ENCODE assay signal across 9 cellular contexts in the genomic region with DNA sequence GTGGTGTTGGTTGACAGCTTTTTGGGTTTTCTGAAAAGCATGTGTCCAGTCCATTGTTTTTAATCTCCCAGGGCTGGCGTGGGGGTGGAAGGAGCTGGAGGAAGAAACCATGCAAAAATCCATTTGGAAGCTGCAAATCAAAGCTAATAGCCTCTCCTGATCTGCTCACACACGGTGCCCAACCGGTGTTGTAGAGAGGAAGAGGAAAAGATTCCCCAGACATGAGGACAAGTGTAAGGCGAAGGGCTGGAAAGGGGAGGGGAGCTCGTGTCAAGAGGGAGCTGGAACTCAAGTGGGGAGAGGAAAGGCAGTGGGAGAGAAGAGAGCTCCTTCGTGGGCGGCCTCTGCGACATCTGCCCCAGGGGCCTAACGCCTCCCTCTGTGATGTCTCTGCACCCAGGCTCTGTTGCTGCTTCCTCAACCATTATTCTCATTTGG.
DNase-seq lines count a peak whose midpoint lies in the region; ATAC-seq, FAIRE-seq and TF ChIP-seq lines count a peak whose summit lies in the region.
"Had no signal": no experiment of that assay in that cellular context is flagged by ENCODE, and none has a peak within 500 bp of the region (broad histone marks: within the 10 kb centered on the region; RNA-seq: fewer than 3 reads in every experiment).

No MANE protein-coding gene starts in this region.

- H3K9me3 Mint-ChIP-seq in activated T-helper 1 cell treated with anti-CD3 and anti-CD28 coated beads, Interleukin-12 subunit alpha, Interleukin-12 subunit beta, Interleukin-2, Interleukin-4 antibody, amounts not matched to agents 30 ng/mL and 10 ng/mL and 1 ng/mL, durations not matched to agents 14 hours and 24 hours and 36 hours, result no peaks in the 10 kb centered on the region

- peaks cover 5% of the 10 kb centered on the region for H3K27me3 Mint-ChIP-seq in activated T-helper 1 cell treated with anti-CD3 and anti-CD28 coated beads, Interleukin-12 subunit alpha, Interleukin-12 subunit beta, Interleukin-2, Interleukin-4 antibody, amounts not matched to agents 30 ng/mL and 10 ng/mL and 1 ng/mL, durations not matched to agents 14 hours and 24 hours and 36 hours (ENCODE audit: insufficient read depth)

- peaks cover 84 to 94% of the 10 kb centered on the region in 2 donors for H3K4me1 ChIP-seq in kidney (ENCODE audit: control insufficient read depth in 1 of 2, insufficient read depth in 1 of 2, low read depth in 1 of 2, low read length in 2 of 2)
- H3K4me1 ChIP-seq in subcutaneous abdominal adipose tissue (ENCODE audit: control insufficient read depth in 5 of 5, insufficient read depth in 5 of 5, low read length in 5 of 5), result peaks cover 59 to 99% (median 93%) of the 10 kb centered on the region in 5 donors

- peak overlapping the region; percentile 26 to 48 for H3K4me3 ChIP-seq in kidney (ENCODE audit: low read length in 2 of 2)
- peak overlapping the region; percentile 1 to 42 (median 30) for H3K4me3 ChIP-seq in subcutaneous abdominal adipose tissue (ENCODE audit: low read depth in 1 of 5, low read length in 5 of 5)

- H3K27ac ChIP-seq in kidney (ENCODE audit: low read depth in 2 of 2, low read length in 2 of 2) (peak overlapping the region; percentile 98 to 99), subcutaneous abdominal adipose tissue (ENCODE audit: low read depth, low read length) (peak overlapping the region; percentile 94)

- H3K27me3 ChIP-seq in subcutaneous abdominal adipose tissue (ENCODE audit: control insufficient read depth in 5 of 5, insufficient read depth in 4 of 5, low read length in 5 of 5), result no peaks in the 10 kb centered on the region

- peak overlapping the region; percentile 18 to 86 for H3K9ac ChIP-seq in kidney (ENCODE audit: low read length in 2 of 2)
- H3K9ac ChIP-seq in subcutaneous abdominal adipose tissue (ENCODE audit: low read length in 5 of 5), result peak overlapping the region; percentile 42 to 66 (median 54)

- H3K9me3 ChIP-seq in kidney (ENCODE audit: control insufficient read depth in 1 of 2, low read length in 2 of 2) (no peaks in the 10 kb centered on the region), subcutaneous abdominal adipose tissue (ENCODE audit: control insufficient read depth in 5 of 5, low read length in 5 of 5) (no peaks in the 10 kb centered on the region)

- peak overlapping the region; percentile 97 for H3K27ac Mint-ChIP-seq in activated T-helper 1 cell treated with anti-CD3 and anti-CD28 coated beads, Interleukin-12 subunit alpha, Interleukin-12 subunit beta, Interleukin-2, Interleukin-4 antibody, amounts not matched to agents 30 ng/mL and 10 ng/mL and 1 ng/mL, durations not matched to agents 14 hours and 24 hours and 36 hours

- H3K36me3 ChIP-seq in kidney (ENCODE audit: control insufficient read depth in 1 of 2, insufficient read depth in 2 of 2, low read length in 2 of 2) (no peaks in the 10 kb centered on the region), subcutaneous abdominal adipose tissue (ENCODE audit: control insufficient read depth in 5 of 5, insufficient read depth in 5 of 5, low read length in 5 of 5) (no peaks in the 10 kb centered on the region)

- DNase-seq in NCI-H82 (lab: John Stamatoyannopoulos, UW), result peak; percentile 52
- no peak for DNase-seq in NCI-H82 treated with DMSO at 0.1 percent for 48 hours (lab: John Stamatoyannopoulos, UW; ENCODE audit: unreplicated experiment)
- no peak for DNase-seq in activated T-helper 1 cell treated with anti-CD3 and anti-CD28 coated beads, Interleukin-12 subunit alpha, Interleukin-12 subunit beta, Interleukin-2, Interleukin-4 antibody, amounts not matched to agents 30 ng/mL and 10 ng/mL and 1 ng/mL, durations not matched to agents 14 hours and 24 hours and 36 hours (ENCODE audit: low spot score)
- no peak for DNase-seq in kidney
- no peak for DNase-seq in activated CD8-positive, alpha-beta memory T cell treated with anti-CD3 and anti-CD28 coated beads, Interleukin-2, amount 50 U/mL, for 4 hours
- DNase-seq in posterior vena cava (ENCODE audit: low spot score), result no peak

- intact Hi-C loops in activated T-helper 1 cell treated with anti-CD3 and anti-CD28 coated beads, Interleukin-12 subunit alpha, Interleukin-12 subunit beta, Interleukin-2, Interleukin-4 antibody, amounts not matched to agents 30 ng/mL and 10 ng/mL and 1 ng/mL, durations not matched to agents 14 hours and 24 hours and 36 hours (cut with micrococcal nuclease), result no loop called here
- intact Hi-C loops in kidney (cut with DNase I), result loop anchor here (10.0 kb wide), 1 partner anchor 107 kb away; a partner anchor contains a TSS
- intact Hi-C loops in posterior vena cava (cut with DNase I), result loop anchor here (5.0 to 10.0 kb wide), 7 partner anchors 110 to 363 kb away; a partner anchor contains a TSS

- no peak for ATAC-seq in GM18868 (IDR thresholded peaks at IDR 0.05; ENCODE audit: unreplicated experiment)

- H3K4me1 Mint-ChIP-seq in activated T-helper 1 cell treated with anti-CD3 and anti-CD28 coated beads, Interleukin-12 subunit alpha, Interleukin-12 subunit beta, Interleukin-2, Interleukin-4 antibody, amounts not matched to agents 30 ng/mL and 10 ng/mL and 1 ng/mL, durations not matched to agents 14 hours and 24 hours and 36 hours (ENCODE audit: low read depth), result peaks cover 70% of the 10 kb centered on the region

- peaks cover 5% of the 10 kb centered on the region for H3K36me3 Mint-ChIP-seq in activated T-helper 1 cell treated with anti-CD3 and anti-CD28 coated beads, Interleukin-12 subunit alpha, Interleukin-12 subunit beta, Interleukin-2, Interleukin-4 antibody, amounts not matched to agents 30 ng/mL and 10 ng/mL and 1 ng/mL, durations not matched to agents 14 hours and 24 hours and 36 hours (ENCODE audit: low read depth)

- no peak for TF ChIP-seq CTCF in kidney (IDR thresholded peaks at IDR 0.05; ENCODE audit: borderline replicate concordance, extremely low read depth, insufficient read depth)

- peak overlapping the region; percentile 24 for H3K4me3 Mint-ChIP-seq in activated T-helper 1 cell treated with anti-CD3 and anti-CD28 coated beads, Interleukin-12 subunit alpha, Interleukin-12 subunit beta, Interleukin-2, Interleukin-4 antibody, amounts not matched to agents 30 ng/mL and 10 ng/mL and 1 ng/mL, durations not matched to agents 14 hours and 24 hours and 36 hours

- FAIRE-seq in kidney (lab: Jason Lieb, UNC), result no peak
- FAIRE-seq: islet of Langerhans had no signal
